Comparison of ENCODE assay signal across 8 cellular contexts in genomic region chr3:58585005-58585786, GRCh38. TPM values are rescaled to one million over a fixed set of nuclear protein-coding genes. Genes with fewer than 3 reads are reported as not detected.
DNase-seq lines count a peak whose midpoint lies in the region; ATAC-seq and TF ChIP-seq lines count a peak whose summit lies in the region.

No MANE protein-coding gene starts in this region.

- peak overlapping the region; percentile 52 for H3K4me3 ChIP-seq in HUES6 (ENCODE audit: low read depth, low read length)
- H3K4me3 ChIP-seq in thoracic aorta: peak overlapping the region; percentile 75

- ATAC-seq in GM21367 (IDR thresholded peaks at IDR 0.05; ENCODE audit: unreplicated experiment) (peak; percentile 84), thoracic aorta (ENCODE audit: insufficient number of reproducible peaks, low FRiP score, low read depth) (peak; percentile 56)

- H3K9me3 ChIP-seq in HUES6 (ENCODE audit: control insufficient read depth, insufficient read depth, low read depth, low read length) (no peaks in the 10 kb centered on the region), thoracic aorta (no peaks in the 10 kb centered on the region)

- H3K9ac ChIP-seq in HUES6 (ENCODE audit: low read length): peak overlapping the region; percentile 16

- TF ChIP-seq CTCF in RWPE1 (conservative IDR thresholded peaks at IDR 0.05; ENCODE audit: low read depth) (peak; percentile 90), thoracic aorta (IDR thresholded peaks at IDR 0.05) (peak; percentile 90)

- CTCF ChIA-PET in RWPE1 (lab: Yijun Ruan, JAX): interaction anchor here (0.6 to 1.4 kb wide), 6 partner anchors 9 to 1271 kb away, joined by 3 to 4 read pairs (median 3); no protein-coding TSS in a partner anchor

- H3K4me1 ChIP-seq in HUES6 (ENCODE audit: control insufficient read depth, insufficient read depth, low read length) (peaks cover 36% of the 10 kb centered on the region), thoracic aorta (ENCODE audit: control insufficient read depth in 1 of 2, low read depth in 2 of 2) (peaks cover 3 to 15% of the 10 kb centered on the region in 2 donors)

- no peaks in the 10 kb centered on the region for H3K36me3 ChIP-seq in HUES6 (ENCODE audit: control insufficient read depth, insufficient read depth, low read length)
- H3K36me3 ChIP-seq in thoracic aorta: no peaks in the 10 kb centered on the region

- POLR2A ChIA-PET in RWPE1 (lab: Yijun Ruan, JAX; ENCODE audit: low non-redundant PET): no interaction called here

- DNase-seq in COLO668 (lab: John Stamatoyannopoulos, UW; ENCODE audit: unreplicated experiment) (peak; percentile 86), RWPE1 (ENCODE audit: low spot score) (peak; percentile 82), globus pallidus (ENCODE audit: low spot score) (peak; percentile 72), occipital lobe (lab: John Stamatoyannopoulos, UW) (peak; percentile 73), thoracic aorta (ENCODE audit: low spot score) (peak; percentile 17)
- DNase-seq in activated naive CD4-positive, alpha-beta T cell treated with Interleukin-2 at 50 U/mL for 16 hours: peak; percentile 64

- H3K27me3 ChIP-seq in HUES6 (ENCODE audit: control insufficient read depth, insufficient read depth, low read length) (peaks cover 44% of the 10 kb centered on the region), thoracic aorta (replicated peaks; ENCODE audit: insufficient read depth) (no peaks in the 10 kb centered on the region)

- no peak overlapping the region for H3K27ac ChIP-seq in HUES6 (ENCODE audit: low read depth, low read length)
- H3K27ac ChIP-seq in RWPE1: no peak overlapping the region
- H3K27ac ChIP-seq in thoracic aorta: peak overlapping the region; percentile 35 to 46

RNA-seq across cellular contexts. Expression of gene FAM107A, which starts 8.0 kb away (rescaled TPM):
- total RNA-seq in occipital lobe: 24.8 TPM
- 10 to 100 TPM; 25.3 to 63.6 TPM for total RNA-seq in thoracic aorta

RNA-seq across cellular contexts. Expression of gene ACOX2, which starts 48.2 kb away (rescaled TPM):
- 0.78 TPM for total RNA-seq in occipital lobe
- total RNA-seq in thoracic aorta: 10 to 100 TPM; 20.8 to 22.2 TPM

Comparison
In these comparisons a context has a peak if more than half of its experiments do, and no peak if none do; other contexts are left out.
1. DNase-seq: peak in every context shown above with its lines; median percentile 86 in COLO668; 82 in RWPE1; 73 in occipital lobe; 72 in globus pallidus; 64 in activated naive CD4-positive, alpha-beta T cell treated with Interleukin-2 at 50 U/mL for 16 hours; 17 in thoracic aorta.
2. H3K27ac ChIP-seq: peak in thoracic aorta (2 of 2); none in HUES6 (single experiment) and RWPE1 (single experiment).
3. RNA of gene ACOX2, which starts 48.2 kb away (total RNA-seq): 20.8 to 22.2 TPM in thoracic aorta; 0.78 TPM in occipital lobe (single experiment); every median in the first group is over 10 times any median in the second.